Comparison of ENCODE assay signal across 12 cellular contexts in the genomic region with DNA sequence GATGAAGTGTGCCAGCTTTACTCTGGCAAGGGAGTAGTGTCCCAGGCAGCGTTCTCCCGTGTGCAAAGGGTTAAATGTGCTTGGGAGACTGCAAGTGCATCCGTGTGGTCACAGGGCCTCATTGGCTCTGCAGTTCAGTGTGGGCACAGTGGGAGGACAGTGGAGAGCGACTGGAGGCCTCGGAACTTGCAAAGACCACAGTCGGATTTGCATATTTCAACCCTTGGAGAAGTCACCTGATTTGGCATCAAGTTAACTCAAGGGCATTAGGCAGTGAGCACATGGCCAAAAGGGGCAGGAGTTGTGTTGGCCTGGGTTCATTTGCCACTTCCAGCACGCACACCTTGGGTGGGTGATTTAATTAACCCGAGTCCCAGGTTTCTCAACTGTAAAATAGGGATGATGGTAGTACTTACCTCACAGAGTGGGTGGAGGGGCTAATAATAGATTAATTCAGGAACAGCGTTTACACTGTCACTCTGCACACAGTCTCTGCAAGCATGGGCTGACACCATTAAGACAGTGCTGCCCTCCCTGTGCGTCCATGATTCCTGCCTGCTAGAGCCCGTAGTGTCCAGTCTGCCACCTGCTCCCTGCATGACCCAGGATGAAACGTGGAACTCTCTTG. TPM values are rescaled to one million over a fixed set of nuclear protein-coding genes. Genes with fewer than 3 reads are reported as not detected.
DNase-seq lines count a peak whose midpoint lies in the region; ATAC-seq and TF ChIP-seq lines count a peak whose summit lies in the region.
"Had no signal": no experiment of that assay in that cellular context is flagged by ENCODE, and none has a peak within 500 bp of the region (broad histone marks: within the 10 kb centered on the region; RNA-seq: fewer than 3 reads in every experiment).

No MANE protein-coding gene starts in this region.

- no peak overlapping the region for H2BK120ac ChIP-seq in mesendoderm (ENCODE audit: low read depth, low read length)

- TF ChIP-seq EP300 in SK-N-SH (IDR thresholded peaks at IDR 0.05; ENCODE audit: borderline replicate concordance in 1 of 2, low read depth in 1 of 2, low read length in 1 of 2), result no peak

- intact Hi-C loops in sciatic nerve (cut with DNase I), result no loop called here

- H3K36me3 ChIP-seq in SK-N-SH (replicated peaks in 1 of 2; ENCODE audit: control insufficient read depth in 1 of 2, insufficient read depth in 2 of 2, low read length in 1 of 2) (peaks cover 11 to 14% of the 10 kb centered on the region in 2 experiments), rectal smooth muscle tissue (ENCODE audit: control insufficient read depth, insufficient read depth, low read length) (peaks cover 14% of the 10 kb centered on the region), mesendoderm (ENCODE audit: control insufficient read depth, insufficient read depth, low read length) (peaks cover 3% of the 10 kb centered on the region)

- no peak overlapping the region for H3K56ac ChIP-seq in mesendoderm (ENCODE audit: low read length)

- POLR2A ChIA-PET in SK-N-SH (lab: Yijun Ruan, JAX), result no interaction called here

- peak overlapping the region in 1 of 2 experiments; percentile 39; a peak in 1 of 4 replicates for H3K27ac ChIP-seq in SK-N-SH (ENCODE audit: low read depth in 2 of 2, low read length in 1 of 2)
- peak overlapping the region in 1 of 2 donors; percentile 51 for H3K27ac ChIP-seq in coronary artery
- H3K27ac ChIP-seq in rectal smooth muscle tissue (ENCODE audit: low read depth, low read length), result no peak overlapping the region
- H3K27ac ChIP-seq in mesendoderm (ENCODE audit: low read depth, low read length), result no peak overlapping the region
- H3K27ac ChIP-seq: 22Rv1, foreskin keratinocyte had no signal

- 0 out of 2 replicates have a peak overlapping the region, but pooled peaks have one; percentile 8 for H3K4me2 ChIP-seq in SK-N-SH
- H3K4me2 ChIP-seq in mesendoderm (ENCODE audit: low read length), result no peak overlapping the region

- H3K79me2 ChIP-seq in SK-N-SH (ENCODE audit: insufficient read depth) (peaks cover 35% of the 10 kb centered on the region), mesendoderm (ENCODE audit: control insufficient read depth, insufficient read depth, low read length) (no peaks in the 10 kb centered on the region)

- no peaks in the 10 kb centered on the region for H3K9me3 ChIP-seq in SK-N-SH
- H3K9me3 ChIP-seq: sigmoid colon had no signal

- CTCF ChIA-PET in SK-N-SH (lab: Yijun Ruan, JAX), result interaction anchor here (1.1 to 3.3 kb wide), 2 partner anchors 14 to 21 kb away, joined by 3 to 22 read pairs; a partner anchor contains a TSS

- no peak for ATAC-seq in SK-N-SH treated with all-trans-retinoic acid at 6 μM for 48 hours
- no peak for ATAC-seq in sciatic nerve
- no peak for ATAC-seq in HG02981 (IDR thresholded peaks at IDR 0.05; ENCODE audit: unreplicated experiment)

- H4K5ac ChIP-seq in mesendoderm (ENCODE audit: low read length), result no peak overlapping the region

- DNase-seq in SK-N-SH (no peak), NCI-H526 (lab: John Stamatoyannopoulos, UW) (peak; percentile 55 to 58), coronary artery (ENCODE audit: low spot score) (no peak), sciatic nerve (ENCODE audit: low spot score) (no peak), mesendoderm (no peak)
- DNase-seq: NCI-H2171 treated with DMSO at 0.1 percent for 48 hours had no signal

- H3K23ac ChIP-seq in mesendoderm (ENCODE audit: low read length), result no peak overlapping the region

- WGBS in SK-N-SH (ENCODE audit: low lambda C conversion rate), result 92% methylated on average over 12 of the region's 12 CpGs
- no CpG with 5 or more reads among the region's 12 CpGs for WGBS in mesendoderm (ENCODE audit: extremely low coverage, insufficient coverage, low lambda C conversion rate)

- H3K4me1 ChIP-seq in SK-N-SH (ENCODE audit: control insufficient read depth in 1 of 2, insufficient read depth in 2 of 2, low read depth in 1 of 2, low read length in 1 of 2) (peaks cover 25 to 37% of the 10 kb centered on the region in 2 experiments; a peak in 3 of 4 replicates), rectal smooth muscle tissue (ENCODE audit: control insufficient read depth, insufficient read depth, low read length) (peaks cover 36% of the 10 kb centered on the region), mesendoderm (ENCODE audit: control insufficient read depth, low read depth, low read length) (peaks cover 5% of the 10 kb centered on the region)

- no peak overlapping the region for H4K8ac ChIP-seq in mesendoderm (ENCODE audit: low read depth, low read length)

- TF ChIP-seq CTCF in SK-N-SH (IDR thresholded peaks at IDR 0.05) (no peak), coronary artery (IDR thresholded peaks at IDR 0.05) (no peak)

- H3K18ac ChIP-seq in mesendoderm (ENCODE audit: low read length), result no peak overlapping the region

- no peak overlapping the region for H2BK5ac ChIP-seq in mesendoderm (ENCODE audit: low read length)

- H3F3A ChIP-seq in SK-N-SH (replicated peaks; ENCODE audit: insufficient read depth), result peaks cover 28% of the 10 kb centered on the region

- no peaks in the 10 kb centered on the region for H3K27me3 ChIP-seq in SK-N-SH (ENCODE audit: insufficient read depth)
- H3K27me3 ChIP-seq in rectal smooth muscle tissue (ENCODE audit: control insufficient read depth, insufficient read depth, low read length), result no peaks in the 10 kb centered on the region
- H3K27me3 ChIP-seq in mesendoderm (ENCODE audit: insufficient read depth, low read length, poor library complexity), result no peaks in the 10 kb centered on the region
- H3K27me3 ChIP-seq: foreskin keratinocyte, sigmoid colon had no signal

- H2BK15ac ChIP-seq in mesendoderm (replicated peaks; ENCODE audit: low read depth), result no peak overlapping the region

- peaks cover 28% of the 10 kb centered on the region for H4K20me1 ChIP-seq in SK-N-SH (ENCODE audit: insufficient read depth)

- H2AK5ac ChIP-seq in mesendoderm (ENCODE audit: low read length), result no peak overlapping the region

- peaks cover 11% of the 10 kb centered on the region for H3K79me1 ChIP-seq in mesendoderm (ENCODE audit: low read length)

- H3K9ac ChIP-seq in SK-N-SH (no peak overlapping the region), rectal smooth muscle tissue (ENCODE audit: low read length) (peak overlapping the region; percentile 4), mesendoderm (ENCODE audit: low read length) (no peak overlapping the region)

- no peak overlapping the region for H2AFZ ChIP-seq in SK-N-SH (ENCODE audit: low read depth)

- H3K4me3 ChIP-seq in SK-N-SH (ENCODE audit: low read depth in 2 of 2, low read length in 1 of 2) (no peak overlapping the region), coronary artery (peak overlapping the region; percentile 5), rectal smooth muscle tissue (ENCODE audit: low read length) (peak overlapping the region; percentile 10), mesendoderm (ENCODE audit: low read length) (no peak overlapping the region)
- H3K4me3 ChIP-seq: sigmoid colon had no signal

- no peaks in the 10 kb centered on the region for H3K9me2 ChIP-seq in SK-N-SH

- no peak for TF ChIP-seq RAD21 in SK-N-SH (IDR thresholded peaks at IDR 0.05; ENCODE audit: low read length)

- H3K4ac ChIP-seq in mesendoderm (ENCODE audit: low read depth, low read length), result no peak overlapping the region

TF ChIP-seq in SK-N-SH, 30 proteins besides CTCF, POLR2A, EP300 and RAD21 (continues in another document):
- TF ChIP-seq RCOR1 (IDR thresholded peaks at IDR 0.05; ENCODE audit: low read length), result no peak
- TF ChIP-seq, protein P1, sequence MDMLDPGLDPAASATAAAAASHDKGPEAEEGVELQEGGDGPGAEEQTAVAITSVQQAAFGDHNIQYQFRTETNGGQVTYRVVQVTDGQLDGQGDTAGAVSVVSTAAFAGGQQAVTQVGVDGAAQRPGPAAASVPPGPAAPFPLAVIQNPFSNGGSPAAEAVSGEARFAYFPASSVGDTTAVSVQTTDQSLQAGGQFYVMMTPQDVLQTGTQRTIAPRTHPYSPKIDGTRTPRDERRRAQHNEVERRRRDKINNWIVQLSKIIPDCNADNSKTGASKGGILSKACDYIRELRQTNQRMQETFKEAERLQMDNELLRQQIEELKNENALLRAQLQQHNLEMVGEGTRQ (IDR thresholded peaks at IDR 0.05; ENCODE audit: borderline replicate concordance, low read depth, low read length), result no peak
- no peak for TF ChIP-seq YY1 (IDR thresholded peaks at IDR 0.05; ENCODE audit: low read depth)
- no peak for TF ChIP-seq FOXM1 (IDR thresholded peaks at IDR 0.05; ENCODE audit: low read depth)

TF ChIP-seq in SK-N-SH treated with all-trans-retinoic acid at 6 μM for 48 hours, 23 proteins besides CTCF, POLR2A, EP300 and RAD21:
- TF ChIP-seq ZFP30 (CRISPR knock-in tag; IDR thresholded peaks at IDR 0.05) (no peak), ZFP3 (CRISPR knock-in tag; IDR thresholded peaks at IDR 0.05) (no peak), TOX (CRISPR knock-in tag; IDR thresholded peaks at IDR 0.05; ENCODE audit: borderline replicate concordance) (no peak)
- TF ChIP-seq, protein P2, sequence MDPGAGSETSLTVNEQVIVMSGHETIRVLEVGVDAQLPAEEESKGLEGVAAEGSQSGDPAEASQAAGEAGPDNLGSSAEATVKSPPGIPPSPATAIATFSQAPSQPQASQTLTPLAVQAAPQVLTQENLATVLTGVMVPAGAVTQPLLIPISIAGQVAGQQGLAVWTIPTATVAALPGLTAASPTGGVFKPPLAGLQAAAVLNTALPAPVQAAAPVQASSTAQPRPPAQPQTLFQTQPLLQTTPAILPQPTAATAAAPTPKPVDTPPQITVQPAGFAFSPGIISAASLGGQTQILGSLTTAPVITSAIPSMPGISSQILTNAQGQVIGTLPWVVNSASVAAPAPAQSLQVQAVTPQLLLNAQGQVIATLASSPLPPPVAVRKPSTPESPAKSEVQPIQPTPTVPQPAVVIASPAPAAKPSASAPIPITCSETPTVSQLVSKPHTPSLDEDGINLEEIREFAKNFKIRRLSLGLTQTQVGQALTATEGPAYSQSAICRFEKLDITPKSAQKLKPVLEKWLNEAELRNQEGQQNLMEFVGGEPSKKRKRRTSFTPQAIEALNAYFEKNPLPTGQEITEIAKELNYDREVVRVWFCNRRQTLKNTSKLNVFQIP (CRISPR knock-in tag; IDR thresholded peaks at IDR 0.05; ENCODE audit: borderline replicate concordance, low read depth), result no peak

RNA-seq across cellular contexts. Expression of a gene that starts 22.6 kb away (rescaled TPM):
- 25.7 and 26.5 TPM in 2 replicates for polyA plus RNA-seq in SK-N-SH (2012; rRNA removed)
- polyA plus RNA-seq in SK-N-SH (2012; cell fraction: cytosol; rRNA removed), result 10.2 and 17.2 TPM in 2 replicates
- 27.7 and 28.0 TPM in 2 replicates for polyA plus RNA-seq in SK-N-SH (2012; cell fraction: nucleus; rRNA removed)
- total RNA-seq in sciatic nerve, result 55.0 TPM
- polyA plus RNA-seq in mesendoderm (2013, experiment 1 of 2), result 36.2 TPM
- polyA plus RNA-seq in mesendoderm (2013, experiment 2 of 2), result 36.7 TPM

Comparison
In these comparisons a context has a peak if more than half of its experiments do, and no peak if none do; other contexts are left out.
1. DNase-seq: peak in NCI-H526 (2 of 2); none in SK-N-SH (single experiment), coronary artery (single experiment), sciatic nerve (single experiment) and mesendoderm (single experiment).
2. H3K4me3 ChIP-seq: peak in coronary artery (single experiment) and rectal smooth muscle tissue (single experiment); none in SK-N-SH (0 of 2) and mesendoderm (single experiment).